Comparison of ENCODE assay signal across 8 cellular contexts in the genomic region with DNA sequence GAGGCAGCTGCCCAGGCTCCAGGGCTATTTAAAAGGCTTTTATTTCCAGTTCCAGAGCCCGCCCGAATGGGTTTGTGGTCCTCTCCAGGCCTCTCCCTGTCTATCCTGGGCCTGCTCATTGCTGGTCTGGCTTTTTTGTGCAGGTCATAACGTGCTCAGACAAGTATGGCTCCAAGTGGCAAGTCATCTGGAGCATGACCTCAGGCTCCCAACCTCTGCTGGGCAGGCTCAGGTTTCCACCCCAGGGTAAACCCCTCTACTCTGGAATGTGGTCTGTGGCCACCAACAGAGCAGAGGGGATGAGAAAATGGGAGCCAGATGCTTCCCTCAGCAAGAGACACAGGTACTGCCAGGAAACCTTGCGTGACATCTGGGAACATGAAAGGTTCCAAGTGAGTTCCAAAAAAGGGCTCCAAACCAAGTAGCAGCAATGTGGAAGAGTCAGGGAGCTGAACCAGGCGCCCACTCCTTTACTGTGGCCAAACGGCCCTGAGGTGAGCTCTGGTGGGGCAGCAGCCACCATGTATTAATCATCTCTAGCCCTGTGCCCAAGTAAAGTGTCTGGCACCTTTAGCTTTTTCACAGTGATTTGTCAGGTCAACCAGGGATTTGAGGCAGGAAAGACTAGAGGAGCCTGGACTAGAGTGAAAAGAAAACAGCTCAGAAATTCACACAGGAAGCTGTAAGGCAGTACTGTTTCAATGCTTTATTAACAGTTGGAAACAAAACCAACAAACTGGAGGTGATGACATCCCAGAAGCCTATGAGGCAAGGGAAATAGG. TPM values are rescaled to one million over a fixed set of nuclear protein-coding genes. Genes with fewer than 3 reads are reported as not detected.
A peak's percentile ranks its signal among the peaks of the same experiment; 100 is the strongest.
DNase-seq lines count a peak whose midpoint lies in the region; ATAC-seq and TF ChIP-seq lines count a peak whose summit lies in the region.

No MANE protein-coding gene starts in this region.

- TF ChIP-seq CTCF in astrocyte of the cerebellum (IDR thresholded peaks at IDR 0.05; ENCODE audit: low read depth, low read length, missing control alignments) = no peak
- no peak for TF ChIP-seq CTCF in type B pancreatic cell (conservative IDR thresholded peaks at IDR 0.05)

- H3K36me3 Mint-ChIP-seq in type B pancreatic cell = peaks cover 32% of the 10 kb centered on the region

- ATAC-seq in HG03565 (IDR thresholded peaks at IDR 0.05; ENCODE audit: unreplicated experiment) = peak; percentile 14

- DNase-seq in activated T-cell treated with anti-CD3 and anti-CD28 coated beads for 48 hours (ENCODE audit: low read depth) (peak; percentile 11), astrocyte of the cerebellum (ENCODE audit: low read depth) (peak; percentile 67), type B pancreatic cell (ENCODE audit: extremely low spot score, unreplicated experiment) (no peak), D341Med (ENCODE audit: low spot score) (no peak), DMS114 treated with DMSO at 0.1 percent for 48 hours (lab: John Stamatoyannopoulos, UW; ENCODE audit: unreplicated experiment) (no peak)
- no peak for DNase-seq in activated T-cell treated with anti-CD3 and anti-CD28 coated beads, Interleukin-2, amount 50 U/mL, for 1 hour

- H3K27ac ChIP-seq in layer of hippocampus (ENCODE audit: low read depth, low read length) = peak overlapping the region; percentile 82

- in situ Hi-C loops in astrocyte of the cerebellum (cut with HindIII; ENCODE audit: low sequenced_read_pairs) = loop anchor here (5.0 kb wide), 1 partner anchor 32 kb away; no protein-coding TSS in a partner anchor

- H3K27me3 ChIP-seq in layer of hippocampus (ENCODE audit: control insufficient read depth, insufficient read depth, low read length) = peaks cover 9% of the 10 kb centered on the region

- no peaks in the 10 kb centered on the region for H3K9me3 Mint-ChIP-seq in type B pancreatic cell

- no peaks in the 10 kb centered on the region for H3K27me3 Mint-ChIP-seq in type B pancreatic cell

- peak overlapping the region; percentile 89 for H3K27ac Mint-ChIP-seq in type B pancreatic cell

- peak overlapping the region; percentile 35 for H3K4me3 ChIP-seq in astrocyte of the cerebellum (ENCODE audit: low read depth, low read length)

- peaks cover 54% of the 10 kb centered on the region for H3K4me1 Mint-ChIP-seq in type B pancreatic cell (ENCODE audit: unreplicated experiment)

- peak overlapping the region; percentile 97 for H3K4me3 Mint-ChIP-seq in type B pancreatic cell

RNA-seq across cellular contexts. Expression of gene PCDHGC5, which starts 25.6 kb away (rescaled TPM):
- total RNA-seq in type B pancreatic cell (ENCODE audit: low replicate concordance) = 0.45 and 1.9 TPM in 2 replicates

RNA-seq across cellular contexts. Expression of gene PCDHGC4, which starts 29.7 kb away (rescaled TPM):
- 0.38 and 4.0 TPM in 2 replicates for total RNA-seq in type B pancreatic cell (ENCODE audit: low replicate concordance)

RNA-seq across cellular contexts. Expression of gene PCDHGC3, which starts 38.8 kb away (rescaled TPM):
- total RNA-seq in type B pancreatic cell (ENCODE audit: low replicate concordance) = 11.0 and 60.3 TPM in 2 replicates

Comparison
In these comparisons a context has a peak if more than half of its experiments do, and no peak if none do; other contexts are left out.
1. DNase-seq: peak in activated T-cell treated with anti-CD3 and anti-CD28 coated beads for 48 hours (single experiment) and astrocyte of the cerebellum (single experiment); none in activated T-cell treated with anti-CD3 and anti-CD28 coated beads, Interleukin-2, amount 50 U/mL, for 1 hour (single experiment), type B pancreatic cell (single experiment), D341Med (single experiment) and DMS114 treated with DMSO at 0.1 percent for 48 hours (single experiment).